Comparison of ENCODE assay signal across 6 cellular contexts in genomic region chr15:40847225-40847961, GRCh38.
DNase-seq lines count a peak whose midpoint lies in the region; ATAC-seq and TF ChIP-seq lines count a peak whose summit lies in the region.

No MANE protein-coding gene starts in this region.

- H3K4me1 Mint-ChIP-seq in stimulated activated memory B cell treated with anti-CD40 and anti-IgM and Interleukin-4, amounts not matched to agents 10 μg/mL and 1 μg/mL and 100 μg/mL, for 72 hours: peaks cover 39% of the 10 kb centered on the region

- peak; percentile 55 for DNase-seq in NCI-H226
- DNase-seq in epithelial cell of esophagus (ENCODE audit: low read depth): peak; percentile 82
- no peak for DNase-seq in activated T-cell treated with anti-CD3 and anti-CD28 coated beads for 4 hours

- no peaks in the 10 kb centered on the region for H3K27me3 Mint-ChIP-seq in stimulated activated memory B cell treated with anti-CD40 and anti-IgM and Interleukin-4, amounts not matched to agents 10 μg/mL and 1 μg/mL and 100 μg/mL, for 72 hours

- no peak for TF ChIP-seq CTCF in 22Rv1 (IDR thresholded peaks at IDR 0.05)
- TF ChIP-seq CTCF in epithelial cell of esophagus (IDR thresholded peaks at IDR 0.05; ENCODE audit: insufficient read depth, low read depth, low read length, missing control alignments): peak; percentile 39

- H3K4me3 ChIP-seq in epithelial cell of esophagus (ENCODE audit: low read length): peak overlapping the region; percentile 65

- H3K9me3 Mint-ChIP-seq in stimulated activated memory B cell treated with anti-CD40 and anti-IgM and Interleukin-4, amounts not matched to agents 10 μg/mL and 1 μg/mL and 100 μg/mL, for 72 hours: no peaks in the 10 kb centered on the region

- H3K27ac Mint-ChIP-seq in stimulated activated memory B cell treated with anti-CD40 and anti-IgM and Interleukin-4, amounts not matched to agents 10 μg/mL and 1 μg/mL and 100 μg/mL, for 72 hours: peak overlapping the region; percentile 59

- ATAC-seq in GM19395 (IDR thresholded peaks at IDR 0.05; ENCODE audit: unreplicated experiment): peak; percentile 70
- ATAC-seq in stimulated activated memory B cell treated with anti-CD40 and anti-IgM and Interleukin-4, amounts not matched to agents 10 μg/mL and 1 μg/mL and 100 μg/mL, for 72 hours: peak; percentile 72

- H3K4me3 Mint-ChIP-seq in stimulated activated memory B cell treated with anti-CD40 and anti-IgM and Interleukin-4, amounts not matched to agents 10 μg/mL and 1 μg/mL and 100 μg/mL, for 72 hours: peak overlapping the region; percentile 46

- H3K27ac ChIP-seq in 22Rv1: peak overlapping the region; percentile 82

- peaks cover 14% of the 10 kb centered on the region for H3K36me3 Mint-ChIP-seq in stimulated activated memory B cell treated with anti-CD40 and anti-IgM and Interleukin-4, amounts not matched to agents 10 μg/mL and 1 μg/mL and 100 μg/mL, for 72 hours
